In the genomic region with DNA sequence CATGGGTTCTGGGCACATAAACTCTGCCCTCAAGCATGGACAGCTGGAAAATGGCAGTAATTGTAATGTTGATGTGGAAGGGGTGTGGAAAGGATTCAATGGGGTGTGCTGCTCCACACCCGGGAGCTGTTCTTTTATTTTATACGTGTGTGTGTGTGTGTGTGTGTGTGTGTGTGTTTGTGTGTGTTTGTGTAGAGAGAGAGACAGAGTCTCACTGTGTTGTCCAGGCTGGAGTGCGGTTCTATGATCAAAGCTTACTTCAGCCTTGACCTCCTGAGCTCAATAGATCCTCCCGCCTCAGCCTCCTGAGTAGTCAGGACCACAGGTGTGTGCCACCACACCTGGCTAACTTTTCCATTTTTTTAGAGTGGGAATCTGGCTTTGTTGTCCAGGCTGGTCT, we compare ENCODE assay signal across 20 cellular contexts. TPM values are rescaled to one million over a fixed set of nuclear protein-coding genes. Genes with fewer than 3 reads are reported as not detected.
A peak's percentile ranks its signal among the peaks of the same experiment; 100 is the strongest.
DNase-seq lines count a peak whose midpoint lies in the region; ATAC-seq, FAIRE-seq and TF ChIP-seq lines count a peak whose summit lies in the region.
"Had no signal": no experiment of that assay in that cellular context is flagged by ENCODE, and none has a peak within 500 bp of the region (broad histone marks: within the 10 kb centered on the region; RNA-seq: fewer than 3 reads in every experiment).

No MANE protein-coding gene starts in this region.

- no peak overlapping the region for H3K9ac ChIP-seq in kidney (ENCODE audit: low read length in 2 of 2)

- H3K9me3 Mint-ChIP-seq in stimulated activated naive CD8-positive, alpha-beta T cell treated with anti-CD3 and anti-CD28 coated beads, Interleukin-15, amount 100 ng/mL, for 72 hours: peaks cover 0 to 8% of the 10 kb centered on the region in 2 donors
- peaks cover 8% of the 10 kb centered on the region for H3K9me3 Mint-ChIP-seq in activated T-helper 2 cell treated with anti-CD3 and anti-CD28 coated beads, Interferon-gamma antibody, Interleukin-2, Interleukin-4, amounts not matched to agents 10 μg/mL and 5 μg/mL and 100 μg/mL, durations not matched to agents 14 hours and 24 hours and 36 hours

- H3K4me1 ChIP-seq in kidney (ENCODE audit: control insufficient read depth in 1 of 2, insufficient read depth in 1 of 2, low read depth in 1 of 2, low read length in 2 of 2) (peaks cover 0 to 15% of the 10 kb centered on the region in 2 donors), A673 (ENCODE audit: insufficient read depth, low read length, poor library complexity, severe bottlenecking) (peaks cover 13% of the 10 kb centered on the region)
- H3K4me1 ChIP-seq: BE2C had no signal

- intact Hi-C loops in activated T-helper 2 cell treated with anti-CD3 and anti-CD28 coated beads, Interferon-gamma antibody, Interleukin-2, Interleukin-4, amounts not matched to agents 10 μg/mL and 5 μg/mL and 100 μg/mL, durations not matched to agents 14 hours and 24 hours and 36 hours (cut with micrococcal nuclease): loop anchor here (5.0 kb wide), 1 partner anchor 201 kb away; no protein-coding TSS in a partner anchor
- intact Hi-C loops in kidney (cut with DNase I): no loop called here
- intact Hi-C loops in A673 (cut with micrococcal nuclease; ENCODE audit: unreplicated experiment): loop anchor here (5.0 to 10.0 kb wide), 3 partner anchors 201 to 419 kb away; no protein-coding TSS in a partner anchor

- CTCF ChIA-PET in A673 (lab: Charles Lee): no interaction called here

- no peak for FAIRE-seq in kidney (lab: Jason Lieb, UNC)
- FAIRE-seq: GM18507, H54 had no signal

- POLR2A ChIA-PET in A673 (lab: Charles Lee; ENCODE audit: low non-redundant PET): no interaction called here

- no TSS peak for BruUV-seq in A673 (replicated peaks; lab: Mats Ljungman, UMichigan)

- ATAC-seq in stimulated activated naive CD8-positive, alpha-beta T cell treated with anti-CD3 and anti-CD28 coated beads, Interleukin-15, amount 100 ng/mL, for 72 hours: no peak
- no peak for ATAC-seq in stimulated activated naive CD8-positive, alpha-beta T cell treated with anti-CD3 and anti-CD28 coated beads, Interleukin-15, Interleukin-2, amounts not matched to agents 100 U/mL and 50 U/mL, for 24 hours
- ATAC-seq: Panc1 had no signal

- peaks cover 45% of the 10 kb centered on the region for H3K36me3 Mint-ChIP-seq in activated T-helper 2 cell treated with anti-CD3 and anti-CD28 coated beads, Interferon-gamma antibody, Interleukin-2, Interleukin-4, amounts not matched to agents 10 μg/mL and 5 μg/mL and 100 μg/mL, durations not matched to agents 14 hours and 24 hours and 36 hours (ENCODE audit: low read depth)

- H3K4me3 ChIP-seq in kidney (ENCODE audit: low read length in 2 of 2) (no peak overlapping the region), A673 (ENCODE audit: low read depth, low read length, poor library complexity, severe bottlenecking) (no peak overlapping the region)

- H3K27me3 Mint-ChIP-seq in stimulated activated naive CD8-positive, alpha-beta T cell treated with anti-CD3 and anti-CD28 coated beads, Interleukin-15, amount 100 ng/mL, for 72 hours: no peaks in the 10 kb centered on the region
- H3K27me3 Mint-ChIP-seq in activated T-helper 2 cell treated with anti-CD3 and anti-CD28 coated beads, Interferon-gamma antibody, Interleukin-2, Interleukin-4, amounts not matched to agents 10 μg/mL and 5 μg/mL and 100 μg/mL, durations not matched to agents 14 hours and 24 hours and 36 hours (ENCODE audit: low read depth): peaks cover 4% of the 10 kb centered on the region

- no peaks in the 10 kb centered on the region for H3K9me3 ChIP-seq in kidney (ENCODE audit: control insufficient read depth in 1 of 2, low read length in 2 of 2)
- peaks cover 4% of the 10 kb centered on the region for H3K9me3 ChIP-seq in A673 (ENCODE audit: low read depth, low read length, poor library complexity, severe bottlenecking)
- H3K9me3 ChIP-seq: BE2C had no signal

- no peak overlapping the region for H3K27ac ChIP-seq in kidney (ENCODE audit: low read depth in 2 of 2, low read length in 2 of 2)
- H3K27ac ChIP-seq in A673 (ENCODE audit: low read depth, low read length, poor library complexity, severe bottlenecking): no peak overlapping the region
- H3K27ac ChIP-seq: RWPE1 had no signal

- H3K27ac Mint-ChIP-seq in stimulated activated naive CD8-positive, alpha-beta T cell treated with anti-CD3 and anti-CD28 coated beads, Interleukin-15, amount 100 ng/mL, for 72 hours: peak overlapping the region; percentile 29 to 62
- H3K27ac Mint-ChIP-seq in activated T-helper 2 cell treated with anti-CD3 and anti-CD28 coated beads, Interferon-gamma antibody, Interleukin-2, Interleukin-4, amounts not matched to agents 10 μg/mL and 5 μg/mL and 100 μg/mL, durations not matched to agents 14 hours and 24 hours and 36 hours: no peak overlapping the region

- no peaks in the 10 kb centered on the region for H3K27me3 ChIP-seq in A673 (replicated peaks; ENCODE audit: insufficient read depth, low read depth, low read length, poor library complexity)
- H3K27me3 ChIP-seq: BE2C had no signal

- DNase-seq in stimulated activated naive CD8-positive, alpha-beta T cell treated with anti-CD3 and anti-CD28 coated beads, Interleukin-15, amount 100 ng/mL, for 72 hours: no peak
- DNase-seq in stimulated activated naive CD8-positive, alpha-beta T cell treated with anti-CD3 and anti-CD28 coated beads, Interleukin-15, Interleukin-2, amounts not matched to agents 100 U/mL and 50 U/mL, for 24 hours: no peak
- DNase-seq in activated T-helper 2 cell treated with anti-CD3 and anti-CD28 coated beads, Interferon-gamma antibody, Interleukin-2, Interleukin-4, amounts not matched to agents 10 μg/mL and 5 μg/mL and 100 μg/mL, durations not matched to agents 14 hours and 24 hours and 36 hours (ENCODE audit: low spot score): no peak
- peak; percentile 10 for DNase-seq in kidney
- DNase-seq in NCI-H524 treated with DMSO at 0.1 percent for 48 hours (lab: John Stamatoyannopoulos, UW): no peak
- DNase-seq in A673 (ENCODE audit: low spot score): no peak
- DNase-seq in DMS153 (lab: John Stamatoyannopoulos, UW): no peak
- DNase-seq: NCI-H2029 treated with DMSO at 0.1 percent for 48 hours, NCI-H446 treated with DMSO at 0.1 percent for 48 hours, NCI-H526 treated with DMSO at 0.1 percent for 48 hours had no signal

- no peak for TF ChIP-seq CTCF in kidney (IDR thresholded peaks at IDR 0.05; ENCODE audit: borderline replicate concordance, extremely low read depth, insufficient read depth)
- no peak for TF ChIP-seq CTCF in A673 (conservative IDR thresholded peaks at IDR 0.05; ENCODE audit: low read depth, low read length)

- no peak overlapping the region for H3K4me3 Mint-ChIP-seq in stimulated activated naive CD8-positive, alpha-beta T cell treated with anti-CD3 and anti-CD28 coated beads, Interleukin-15, amount 100 ng/mL, for 72 hours
- peak overlapping the region; percentile 94 for H3K4me3 Mint-ChIP-seq in activated T-helper 2 cell treated with anti-CD3 and anti-CD28 coated beads, Interferon-gamma antibody, Interleukin-2, Interleukin-4, amounts not matched to agents 10 μg/mL and 5 μg/mL and 100 μg/mL, durations not matched to agents 14 hours and 24 hours and 36 hours (ENCODE audit: low read depth)
- H3K4me3 Mint-ChIP-seq: CD14-positive monocyte had no signal

- H3K4me1 Mint-ChIP-seq in stimulated activated naive CD8-positive, alpha-beta T cell treated with anti-CD3 and anti-CD28 coated beads, Interleukin-15, amount 100 ng/mL, for 72 hours: peaks cover 45% of the 10 kb centered on the region
- H3K4me1 Mint-ChIP-seq in activated T-helper 2 cell treated with anti-CD3 and anti-CD28 coated beads, Interferon-gamma antibody, Interleukin-2, Interleukin-4, amounts not matched to agents 10 μg/mL and 5 μg/mL and 100 μg/mL, durations not matched to agents 14 hours and 24 hours and 36 hours (ENCODE audit: low read depth): peaks cover 24% of the 10 kb centered on the region

- H3K36me3 ChIP-seq in kidney (ENCODE audit: control insufficient read depth in 1 of 2, insufficient read depth in 2 of 2, low read length in 2 of 2): peaks cover 4 to 5% of the 10 kb centered on the region in 2 donors
- peaks cover 31% of the 10 kb centered on the region for H3K36me3 ChIP-seq in A673 (ENCODE audit: insufficient read depth, low read length, poor library complexity, severe bottlenecking)

RNA-seq across cellular contexts. Expression of a gene that starts 2.8 kb away (rescaled TPM):
- total RNA-seq in activated T-helper 2 cell treated with anti-CD3 and anti-CD28 coated beads, Interferon-gamma antibody, Interleukin-2, Interleukin-4, amounts not matched to agents 10 μg/mL and 5 μg/mL and 100 μg/mL, durations not matched to agents 14 hours and 24 hours and 36 hours: 93.5 and 95.3 TPM in 2 replicates
- total RNA-seq in kidney (28.5 TPM), A673 (2021) (69.5 and 81.9 TPM in 2 replicates)
- polyA plus RNA-seq in kidney (ENCODE audit: insufficient read depth, low read depth, low replicate concordance): 110 TPM

RNA-seq across cellular contexts. Expression of a gene that starts 3.0 kb away (rescaled TPM):
- 41.1 and 45.2 TPM in 2 replicates for total RNA-seq in activated T-helper 2 cell treated with anti-CD3 and anti-CD28 coated beads, Interferon-gamma antibody, Interleukin-2, Interleukin-4, amounts not matched to agents 10 μg/mL and 5 μg/mL and 100 μg/mL, durations not matched to agents 14 hours and 24 hours and 36 hours
- total RNA-seq in kidney (30.6 TPM), A673 (2021) (56.3 and 58.6 TPM in 2 replicates)
- polyA plus RNA-seq in kidney (ENCODE audit: insufficient read depth, low read depth, low replicate concordance): 34.8 TPM

RNA-seq across cellular contexts. Expression of a gene that starts 21.6 kb away (rescaled TPM):
- total RNA-seq in activated T-helper 2 cell treated with anti-CD3 and anti-CD28 coated beads, Interferon-gamma antibody, Interleukin-2, Interleukin-4, amounts not matched to agents 10 μg/mL and 5 μg/mL and 100 μg/mL, durations not matched to agents 14 hours and 24 hours and 36 hours: 0.83 and 1.2 TPM in 2 replicates
- 0.47 TPM for total RNA-seq in kidney
- not detected for polyA plus RNA-seq in kidney (ENCODE audit: insufficient read depth, low read depth, low replicate concordance)
- total RNA-seq in A673 (2021): 0.67 and 1.2 TPM in 2 replicates
- total RNA-seq: HT-29, LHCN-M2, MCF 10A, SK-MEL-5 had no signal
- polyA plus RNA-seq: CD14-positive monocyte had no signal

RNA-seq across cellular contexts. Expression of a gene that starts 33.8 kb away (rescaled TPM):
- 81.8 and 82.7 TPM in 2 replicates for total RNA-seq in activated T-helper 2 cell treated with anti-CD3 and anti-CD28 coated beads, Interferon-gamma antibody, Interleukin-2, Interleukin-4, amounts not matched to agents 10 μg/mL and 5 μg/mL and 100 μg/mL, durations not matched to agents 14 hours and 24 hours and 36 hours
- total RNA-seq in kidney (23.2 TPM), A673 (2021) (42.4 and 51.9 TPM in 2 replicates)
- polyA plus RNA-seq in kidney (ENCODE audit: insufficient read depth, low read depth, low replicate concordance): 37.6 TPM

RNA-seq across cellular contexts. Expression of a gene that starts 34.1 kb away (rescaled TPM):
- total RNA-seq in activated T-helper 2 cell treated with anti-CD3 and anti-CD28 coated beads, Interferon-gamma antibody, Interleukin-2, Interleukin-4, amounts not matched to agents 10 μg/mL and 5 μg/mL and 100 μg/mL, durations not matched to agents 14 hours and 24 hours and 36 hours: 29.0 and 30.2 TPM in 2 replicates
- 36.0 TPM for total RNA-seq in kidney
- 56.9 TPM for polyA plus RNA-seq in kidney (ENCODE audit: insufficient read depth, low read depth, low replicate concordance)
- 30.0 and 32.2 TPM in 2 replicates for total RNA-seq in A673 (2021)
